1 cellular context compared by ENCODE assay signal in the genomic region with DNA sequence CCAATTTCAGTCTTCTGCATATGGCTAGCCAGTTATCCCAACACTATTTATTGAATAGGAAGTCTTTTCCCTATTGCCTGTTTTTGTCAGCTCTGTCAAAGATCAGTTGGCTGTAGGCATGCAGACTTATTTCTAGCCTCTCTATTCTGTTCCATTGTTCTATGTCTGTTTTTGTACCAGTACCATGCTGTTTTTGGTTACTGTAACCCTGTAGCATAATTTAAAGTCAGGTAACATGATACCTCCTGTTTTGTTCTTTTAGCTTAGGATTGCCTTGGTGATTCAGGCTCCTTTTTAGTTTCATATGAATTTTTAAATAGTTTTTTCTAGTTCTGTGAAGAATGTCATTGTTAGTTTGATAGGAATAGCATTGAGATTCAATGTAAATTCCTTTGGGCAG.
TF ChIP-seq lines count a peak whose summit lies in the region.

No MANE protein-coding gene starts in this region.

TF ChIP-seq in GM23338, 12 proteins besides CTCF, POLR2A, EP300 and RAD21 (continued from another document):
- TF ChIP-seq, protein P1, sequence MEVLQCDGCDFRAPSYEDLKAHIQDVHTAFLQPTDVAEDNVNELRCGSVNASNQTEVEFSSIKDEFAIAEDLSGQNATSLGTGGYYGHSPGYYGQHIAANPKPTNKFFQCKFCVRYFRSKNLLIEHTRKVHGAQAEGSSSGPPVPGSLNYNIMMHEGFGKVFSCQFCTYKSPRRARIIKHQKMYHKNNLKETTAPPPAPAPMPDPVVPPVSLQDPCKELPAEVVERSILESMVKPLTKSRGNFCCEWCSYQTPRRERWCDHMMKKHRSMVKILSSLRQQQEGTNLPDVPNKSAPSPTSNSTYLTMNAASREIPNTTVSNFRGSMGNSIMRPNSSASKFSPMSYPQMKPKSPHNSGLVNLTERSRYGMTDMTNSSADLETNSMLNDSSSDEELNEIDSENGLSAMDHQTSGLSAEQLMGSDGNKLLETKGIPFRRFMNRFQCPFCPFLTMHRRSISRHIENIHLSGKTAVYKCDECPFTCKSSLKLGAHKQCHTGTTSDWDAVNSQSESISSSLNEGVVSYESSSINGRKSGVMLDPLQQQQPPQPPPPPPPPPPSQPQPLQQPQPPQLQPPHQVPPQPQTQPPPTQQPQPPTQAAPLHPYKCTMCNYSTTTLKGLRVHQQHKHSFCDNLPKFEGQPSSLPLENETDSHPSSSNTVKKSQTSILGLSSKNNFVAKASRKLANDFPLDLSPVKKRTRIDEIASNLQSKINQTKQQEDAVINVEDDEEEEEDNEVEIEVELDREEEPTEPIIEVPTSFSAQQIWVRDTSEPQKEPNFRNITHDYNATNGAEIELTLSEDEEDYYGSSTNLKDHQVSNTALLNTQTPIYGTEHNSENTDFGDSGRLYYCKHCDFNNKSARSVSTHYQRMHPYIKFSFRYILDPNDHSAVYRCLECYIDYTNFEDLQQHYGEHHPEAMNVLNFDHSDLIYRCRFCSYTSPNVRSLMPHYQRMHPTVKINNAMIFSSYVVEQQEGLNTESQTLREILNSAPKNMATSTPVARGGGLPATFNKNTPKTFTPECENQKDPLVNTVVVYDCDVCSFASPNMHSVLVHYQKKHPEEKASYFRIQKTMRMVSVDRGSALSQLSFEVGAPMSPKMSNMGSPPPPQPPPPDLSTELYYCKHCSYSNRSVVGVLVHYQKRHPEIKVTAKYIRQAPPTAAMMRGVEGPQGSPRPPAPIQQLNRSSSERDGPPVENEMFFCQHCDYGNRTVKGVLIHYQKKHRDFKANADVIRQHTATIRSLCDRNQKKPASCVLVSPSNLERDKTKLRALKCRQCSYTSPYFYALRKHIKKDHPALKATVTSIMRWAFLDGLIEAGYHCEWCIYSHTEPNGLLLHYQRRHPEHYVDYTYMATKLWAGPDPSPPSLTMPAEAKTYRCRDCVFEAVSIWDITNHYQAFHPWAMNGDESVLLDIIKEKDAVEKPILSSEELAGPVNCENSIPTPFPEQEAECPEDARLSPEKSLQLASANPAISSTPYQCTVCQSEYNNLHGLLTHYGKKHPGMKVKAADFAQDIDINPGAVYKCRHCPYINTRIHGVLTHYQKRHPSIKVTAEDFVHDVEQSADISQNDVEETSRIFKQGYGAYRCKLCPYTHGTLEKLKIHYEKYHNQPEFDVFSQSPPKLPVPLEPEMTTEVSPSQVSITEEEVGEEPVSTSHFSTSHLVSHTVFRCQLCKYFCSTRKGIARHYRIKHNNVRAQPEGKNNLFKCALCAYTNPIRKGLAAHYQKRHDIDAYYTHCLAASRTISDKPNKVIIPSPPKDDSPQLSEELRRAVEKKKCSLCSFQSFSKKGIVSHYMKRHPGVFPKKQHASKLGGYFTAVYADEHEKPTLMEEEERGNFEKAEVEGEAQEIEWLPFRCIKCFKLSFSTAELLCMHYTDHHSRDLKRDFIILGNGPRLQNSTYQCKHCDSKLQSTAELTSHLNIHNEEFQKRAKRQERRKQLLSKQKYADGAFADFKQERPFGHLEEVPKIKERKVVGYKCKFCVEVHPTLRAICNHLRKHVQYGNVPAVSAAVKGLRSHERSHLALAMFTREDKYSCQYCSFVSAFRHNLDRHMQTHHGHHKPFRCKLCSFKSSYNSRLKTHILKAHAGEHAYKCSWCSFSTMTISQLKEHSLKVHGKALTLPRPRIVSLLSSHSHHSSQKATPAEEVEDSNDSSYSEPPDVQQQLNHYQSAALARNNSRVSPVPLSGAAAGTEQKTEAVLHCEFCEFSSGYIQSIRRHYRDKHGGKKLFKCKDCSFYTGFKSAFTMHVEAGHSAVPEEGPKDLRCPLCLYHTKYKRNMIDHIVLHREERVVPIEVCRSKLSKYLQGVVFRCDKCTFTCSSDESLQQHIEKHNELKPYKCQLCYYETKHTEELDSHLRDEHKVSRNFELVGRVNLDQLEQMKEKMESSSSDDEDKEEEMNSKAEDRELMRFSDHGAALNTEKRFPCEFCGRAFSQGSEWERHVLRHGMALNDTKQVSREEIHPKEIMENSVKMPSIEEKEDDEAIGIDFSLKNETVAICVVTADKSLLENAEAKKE (CRISPR knock-in tag; IDR thresholded peaks at IDR 0.05), result no peak
- no peak for TF ChIP-seq NANOG (IDR thresholded peaks at IDR 0.05; ENCODE audit: borderline replicate concordance)
